Comparison of ENCODE assay signal across 1 cellular context in genomic region chr5:34827594-34828506, GRCh38.
TF ChIP-seq lines count a peak whose summit lies in the region.

No MANE protein-coding gene starts in this region.

TF ChIP-seq in GM23338, 12 proteins besides CTCF, POLR2A, EP300 and RAD21 (continued from another document):
- TF ChIP-seq REST (IDR thresholded peaks at IDR 0.05; ENCODE audit: unreplicated experiment) = no peak
- no peak for TF ChIP-seq ETS1 (IDR thresholded peaks at IDR 0.05)
- TF ChIP-seq STAT1 (IDR thresholded peaks at IDR 0.05; ENCODE audit: unreplicated experiment) = no peak
- TF ChIP-seq EZH2phosphoT487 (IDR thresholded peaks at IDR 0.05; ENCODE audit: unreplicated experiment) = no peak
- no peak for TF ChIP-seq JUNB (IDR thresholded peaks at IDR 0.05; ENCODE audit: unreplicated experiment)
- no peak for TF ChIP-seq CREB1 (CRISPR knock-in tag; IDR thresholded peaks at IDR 0.05; ENCODE audit: low read depth)
- TF ChIP-seq POLR2AphosphoS5 (IDR thresholded peaks at IDR 0.05; ENCODE audit: low read depth) = no peak
- no peak for TF ChIP-seq NANOG (IDR thresholded peaks at IDR 0.05; ENCODE audit: borderline replicate concordance)
- no peak for TF ChIP-seq EZH2 (IDR thresholded peaks at IDR 0.05; ENCODE audit: low read depth, unreplicated experiment)
- TF ChIP-seq ZNF462 (CRISPR knock-in tag; IDR thresholded peaks at IDR 0.05) = no peak
